Comparison of ENCODE assay signal across 11 cellular contexts in the genomic region with DNA sequence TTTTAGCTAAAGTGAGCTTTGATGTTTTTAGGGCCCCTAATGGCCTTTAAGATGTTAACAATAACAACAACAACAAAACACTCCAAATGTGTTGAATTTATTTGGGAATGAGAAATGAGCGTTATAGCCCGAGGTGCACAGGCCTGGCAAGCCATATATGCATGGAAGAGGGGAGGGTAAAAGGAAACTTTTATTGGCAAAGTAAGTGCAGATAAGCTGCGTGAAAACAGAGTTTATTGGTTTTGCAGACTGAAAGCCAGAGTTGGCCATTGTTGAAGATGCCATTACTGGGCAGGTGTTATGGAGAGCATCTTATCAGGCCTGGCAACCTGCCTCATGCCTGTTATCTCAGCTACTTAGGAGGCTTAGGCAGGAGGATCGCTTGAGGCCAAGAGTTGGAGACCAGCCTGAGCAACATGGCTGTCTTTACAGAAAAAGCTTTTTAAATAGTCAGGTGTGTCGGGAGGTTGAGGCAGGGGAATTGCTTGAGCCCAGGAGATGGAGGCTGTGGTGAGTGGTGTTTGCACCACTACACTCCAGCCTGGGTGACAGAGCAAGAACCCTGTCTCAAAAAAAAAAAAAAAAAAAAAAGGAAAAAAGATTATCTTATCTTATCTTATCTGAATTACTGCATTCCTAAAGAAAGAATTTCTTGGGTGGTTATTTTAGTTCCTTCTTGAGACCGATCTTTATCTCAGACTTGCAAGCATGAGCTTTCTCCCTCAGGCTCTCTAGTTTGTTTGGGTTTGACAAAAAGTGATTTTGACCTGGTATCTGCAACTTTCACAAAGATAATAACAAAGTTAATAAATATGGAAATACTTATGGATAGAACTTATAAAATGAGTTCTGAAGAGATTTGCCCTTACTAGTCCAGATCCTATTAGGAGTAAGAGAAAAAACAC. TPM values are rescaled to one million over a fixed set of nuclear protein-coding genes. Genes with fewer than 3 reads are reported as not detected.
DNase-seq lines count a peak whose midpoint lies in the region; ATAC-seq, FAIRE-seq and TF ChIP-seq lines count a peak whose summit lies in the region.
"Had no signal": no experiment of that assay in that cellular context is flagged by ENCODE, and none has a peak within 500 bp of the region (broad histone marks: within the 10 kb centered on the region; RNA-seq: fewer than 3 reads in every experiment).

No MANE protein-coding gene starts in this region.

- TF ChIP-seq CTCF in adrenal gland (IDR thresholded peaks at IDR 0.05): no peak
- no peak for TF ChIP-seq CTCF in kidney (IDR thresholded peaks at IDR 0.05; ENCODE audit: borderline replicate concordance, extremely low read depth, insufficient read depth)
- TF ChIP-seq CTCF in tibial nerve (IDR thresholded peaks at IDR 0.05): no peak

- peaks cover 6 to 12% of the 10 kb centered on the region in 2 donors for H3K4me1 ChIP-seq in adrenal gland (replicated peaks in 1 of 2)
- H3K4me1 ChIP-seq in kidney (ENCODE audit: control insufficient read depth in 1 of 2, insufficient read depth in 1 of 2, low read depth in 1 of 2, low read length in 2 of 2): peaks cover 3 to 12% of the 10 kb centered on the region in 2 donors
- peaks cover 0 to 22% (median 0%) of the 10 kb centered on the region in 4 donors for H3K4me1 ChIP-seq in tibial nerve

- no peaks in the 10 kb centered on the region for H3K9me3 Mint-ChIP-seq in activated T-cell treated with anti-CD3 and anti-CD28 coated beads, Interleukin-2, amount 50 U/mL, for 72 hours
- H3K9me3 Mint-ChIP-seq: CD14-positive monocyte had no signal

- H3K27ac ChIP-seq in adrenal gland: peak overlapping the region in 3 of 5 donors; percentile 94 to 97 (median 96)
- peak overlapping the region in 1 of 2 donors; percentile 95 for H3K27ac ChIP-seq in kidney (ENCODE audit: low read depth in 2 of 2, low read length in 2 of 2)
- H3K27ac ChIP-seq in tibial nerve: peak overlapping the region; percentile 95 to 99 (median 98)

- TF ChIP-seq EP300 in tibial nerve (IDR thresholded peaks at IDR 0.05): no peak

- H3K4me1 Mint-ChIP-seq in activated T-cell treated with anti-CD3 and anti-CD28 coated beads, Interleukin-2, amount 50 U/mL, for 72 hours (ENCODE audit: low read depth): peaks cover 36% of the 10 kb centered on the region

- DNase-seq in activated T-cell treated with anti-CD3 and anti-CD28 coated beads, Interleukin-2, amount 50 U/mL, for 72 hours: no peak
- DNase-seq in activated T-cell treated with anti-CD3 and anti-CD28 coated beads, Interleukin-2, amount 50 U/mL, for 48 hours: no peak
- DNase-seq in adrenal gland (peak in 2 of 7 donors; percentile 28 to 39), kidney (no peak), tibial nerve (ENCODE audit: low spot score in 2 of 2) (no peak), SIG-M5 (lab: John Stamatoyannopoulos, UW) (no peak)
- DNase-seq: activated naive CD4-positive, alpha-beta T cell treated with Interleukin-2 at 50 U/mL for 16 hours; stimulated activated CD8-positive, alpha-beta memory T cell treated with anti-CD3 and anti-CD28 coated beads, Interleukin-4, amount 100 ng/mL, for 48 hours had no signal

- H3K4me3 Mint-ChIP-seq in activated T-cell treated with anti-CD3 and anti-CD28 coated beads, Interleukin-2, amount 50 U/mL, for 72 hours: peak overlapping the region; percentile 73 to 75

- no peaks in the 10 kb centered on the region for H3K27me3 Mint-ChIP-seq in activated T-cell treated with anti-CD3 and anti-CD28 coated beads, Interleukin-2, amount 50 U/mL, for 72 hours (ENCODE audit: low read depth)

- peak overlapping the region; percentile 35 for H3K27ac Mint-ChIP-seq in activated T-cell treated with anti-CD3 and anti-CD28 coated beads, Interleukin-2, amount 50 U/mL, for 72 hours
- H3K27ac Mint-ChIP-seq: CD14-positive monocyte had no signal

- peaks cover 0 to 3% of the 10 kb centered on the region in 2 donors for H3K36me3 Mint-ChIP-seq in activated T-cell treated with anti-CD3 and anti-CD28 coated beads, Interleukin-2, amount 50 U/mL, for 72 hours (ENCODE audit: insufficient read depth in 2 of 2)
- H3K36me3 Mint-ChIP-seq: CD14-positive monocyte had no signal

- peak overlapping the region in 1 of 4 donors; percentile 96 for H3K4me3 ChIP-seq in adrenal gland
- H3K4me3 ChIP-seq in kidney (ENCODE audit: low read length in 2 of 2): peak overlapping the region; percentile 73 to 81
- peak overlapping the region in 1 of 4 donors; percentile 81 for H3K4me3 ChIP-seq in tibial nerve

- no peak for FAIRE-seq in kidney (lab: Jason Lieb, UNC)

- H3K36me3 ChIP-seq in adrenal gland (replicated peaks in 1 of 2) (no peaks in the 10 kb centered on the region), kidney (ENCODE audit: control insufficient read depth in 1 of 2, insufficient read depth in 2 of 2, low read length in 2 of 2) (no peaks in the 10 kb centered on the region), tibial nerve (no peaks in the 10 kb centered on the region)

- no peaks in the 10 kb centered on the region for H3K9me3 ChIP-seq in adrenal gland (replicated peaks in 1 of 3)
- no peaks in the 10 kb centered on the region for H3K9me3 ChIP-seq in kidney (ENCODE audit: control insufficient read depth in 1 of 2, low read length in 2 of 2)
- H3K9me3 ChIP-seq in tibial nerve: no peaks in the 10 kb centered on the region

- 67 to 75% (median 75%) methylated on average over 6 of the region's 6 CpGs for whole genome bisulfite sequencing in adrenal gland, 4 donors
- 83 to 90% methylated on average over 6 of the region's 6 CpGs for WGBS in tibial nerve, 2 donors

- intact Hi-C loops in adrenal gland (cut with DNase I): no loop called here
- intact Hi-C loops in kidney (cut with DNase I): no loop called here

- peak overlapping the region in 1 of 2 donors; percentile 93 for H3K9ac ChIP-seq in kidney (ENCODE audit: low read length in 2 of 2)

- TF ChIP-seq POLR2A in adrenal gland (IDR thresholded peaks at IDR 0.05): peak in 1 of 2 donors; percentile 17
- TF ChIP-seq POLR2A in tibial nerve (IDR thresholded peaks at IDR 0.05): no peak

- no peaks in the 10 kb centered on the region for H3K27me3 ChIP-seq in adrenal gland
- no peaks in the 10 kb centered on the region for H3K27me3 ChIP-seq in tibial nerve

- no peak for ATAC-seq in activated T-cell treated with anti-CD3 and anti-CD28 coated beads, Interleukin-2, amount 50 U/mL, for 72 hours (replicated peaks in 1 of 2)
- ATAC-seq in GM19395 (IDR thresholded peaks at IDR 0.05; ENCODE audit: unreplicated experiment) (no peak), GM21423 (IDR thresholded peaks at IDR 0.05; ENCODE audit: unreplicated experiment) (no peak)

RNA-seq across cellular contexts. Expression of gene PATJ, which starts 1.7 kb away (rescaled TPM):
- 10 to 100 TPM; 21.6 to 25.3 TPM for total RNA-seq in activated T-cell treated with anti-CD3 and anti-CD28 coated beads, Interleukin-2, amount 50 U/mL, for 72 hours
- total RNA-seq in adrenal gland (10 to 100 TPM; 11.9 to 36.6 (median 25.3) TPM), kidney (98.0 TPM), tibial nerve (10 to 100 TPM; 24.3 to 36.3 (median 28.8) TPM)
- polyA plus RNA-seq in adrenal gland (10 to 100 TPM in 1 of 3 donors, 1 to 10 TPM in 2; 6.8 to 16.5 (median 8.6) TPM), kidney (ENCODE audit: insufficient read depth, low read depth, low replicate concordance) (44.0 TPM)

RNA-seq across cellular contexts. Expression of gene TM2D1, which starts 19.0 kb away (rescaled TPM):
- total RNA-seq in activated T-cell treated with anti-CD3 and anti-CD28 coated beads, Interleukin-2, amount 50 U/mL, for 72 hours: 10 to 100 TPM; 28.7 to 35.3 TPM
- 10 to 100 TPM; 43.5 to 96.6 (median 54.6) TPM for total RNA-seq in adrenal gland
- polyA plus RNA-seq in adrenal gland: 10 to 100 TPM in 2 of 3 donors, 1 to 10 TPM in 1; 8.6 to 63.3 (median 11.4) TPM
- 52.6 TPM for total RNA-seq in kidney
- 49.6 TPM for polyA plus RNA-seq in kidney (ENCODE audit: insufficient read depth, low read depth, low replicate concordance)
- 10 to 100 TPM; 56.7 to 88.3 (median 77.1) TPM for total RNA-seq in tibial nerve
